8 cellular contexts compared by ENCODE assay signal in the genomic region with DNA sequence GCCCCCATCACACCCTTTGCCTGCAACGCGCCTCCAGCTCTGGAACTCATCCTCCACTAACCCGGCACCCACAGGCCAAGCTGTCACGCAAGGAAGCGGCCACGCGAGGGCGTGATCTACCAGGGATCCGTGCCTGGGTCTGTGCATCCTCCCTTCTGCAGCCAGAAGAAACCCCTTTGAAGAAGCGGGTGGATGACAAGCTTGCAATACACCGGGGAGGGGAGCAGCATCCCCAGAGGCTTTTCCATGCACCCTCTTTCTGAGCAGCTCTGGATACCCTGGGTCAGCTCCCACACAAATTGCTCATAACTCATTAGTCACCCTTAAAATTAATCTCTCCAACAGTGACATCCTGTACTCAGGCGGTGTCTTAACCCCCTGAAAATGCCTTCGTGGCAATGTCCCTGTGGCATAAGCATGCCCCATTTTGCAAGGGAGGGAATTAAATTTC. TPM values are rescaled to one million over a fixed set of nuclear protein-coding genes. Genes with fewer than 3 reads are reported as not detected.
DNase-seq lines count a peak whose midpoint lies in the region; ATAC-seq and TF ChIP-seq lines count a peak whose summit lies in the region.

No MANE protein-coding gene starts in this region.

- intact Hi-C loops in Caco-2 (cut with micrococcal nuclease; ENCODE audit: unreplicated experiment) (loop anchor here (1.0 kb wide), 1 partner anchor 375 kb away; no protein-coding TSS in a partner anchor), tibial artery (cut with DNase I; ENCODE audit: low total_unique reads) (no loop called here)

- H3K4me1 ChIP-seq in Caco-2 (no peaks in the 10 kb centered on the region), tibial artery (no peaks in the 10 kb centered on the region)

- peaks cover 12% of the 10 kb centered on the region for H3K27me3 Mint-ChIP-seq in Caco-2 (ENCODE audit: insufficient read depth, unreplicated experiment)
- H3K27me3 Mint-ChIP-seq in osteocyte (ENCODE audit: unreplicated experiment): peaks cover 14% of the 10 kb centered on the region

- DNase-seq in Caco-2: peak; percentile 74 to 79
- peak; percentile 63 for DNase-seq in RKO (ENCODE audit: low spot score)
- DNase-seq in activated T-helper 1 cell treated with Interleukin-2 at 50 U/mL for 16 hours (ENCODE audit: low read depth): peak; percentile 62
- peak; percentile 43 for DNase-seq in fibroblast of the conjunctiva (ENCODE audit: low read depth)
- no peak for DNase-seq in osteocyte (ENCODE audit: extremely low spot score, unreplicated experiment)
- peak; percentile 43 to 76 for DNase-seq in tibial artery

- H3K36me3 ChIP-seq in Caco-2 (ENCODE audit: control insufficient read depth, insufficient read depth, low read length) (no peaks in the 10 kb centered on the region), tibial artery (no peaks in the 10 kb centered on the region)

- TF ChIP-seq CTCF in Caco-2 (IDR thresholded peaks at IDR 0.05; ENCODE audit: insufficient read depth in 1 of 2, low read depth in 1 of 2, low read length in 1 of 2, severe bottlenecking in 1 of 2, unreplicated experiment in 1 of 2) (peak; percentile 71 to 74), osteocyte (IDR thresholded peaks at IDR 0.05) (peak; percentile 67), tibial artery (IDR thresholded peaks at IDR 0.05) (peak; percentile 38 to 41)

- H3K4me3 ChIP-seq in Caco-2 (ENCODE audit: low read depth, low read length) (no peak overlapping the region), tibial artery (no peak overlapping the region)

- peak; percentile 70 for ATAC-seq in HG03159 (IDR thresholded peaks at IDR 0.05; ENCODE audit: unreplicated experiment)
- no peak for ATAC-seq in HG03139 (IDR thresholded peaks at IDR 0.05; ENCODE audit: unreplicated experiment)

- H3K27ac ChIP-seq in tibial artery: no peak overlapping the region

- H3K9me3 Mint-ChIP-seq in Caco-2 (ENCODE audit: unreplicated experiment) (no peaks in the 10 kb centered on the region), osteocyte (ENCODE audit: unreplicated experiment) (no peaks in the 10 kb centered on the region)

- H3K36me3 Mint-ChIP-seq in Caco-2 (ENCODE audit: insufficient read depth, unreplicated experiment) (no peaks in the 10 kb centered on the region), osteocyte (ENCODE audit: unreplicated experiment) (no peaks in the 10 kb centered on the region)

- H3K4me1 Mint-ChIP-seq in Caco-2 (ENCODE audit: low read depth, unreplicated experiment): no peaks in the 10 kb centered on the region
- peaks cover 2% of the 10 kb centered on the region for H3K4me1 Mint-ChIP-seq in osteocyte (ENCODE audit: unreplicated experiment)

- no TSS peak for BruUV-seq in Caco-2 (replicated peaks; lab: Mats Ljungman, UMichigan)

- H3K27ac Mint-ChIP-seq in Caco-2 (ENCODE audit: unreplicated experiment): no peak overlapping the region
- no peak overlapping the region for H3K27ac Mint-ChIP-seq in osteocyte (ENCODE audit: unreplicated experiment)

- H3K9me3 ChIP-seq in Caco-2 (no peaks in the 10 kb centered on the region), tibial artery (no peaks in the 10 kb centered on the region)

- H3K4me3 Mint-ChIP-seq in Caco-2 (ENCODE audit: unreplicated experiment): no peak overlapping the region
- H3K4me3 Mint-ChIP-seq in osteocyte (ENCODE audit: unreplicated experiment): no peak overlapping the region

- no peaks in the 10 kb centered on the region for H3K27me3 ChIP-seq in Caco-2 (replicated peaks; ENCODE audit: control insufficient read depth, insufficient read depth, low read length)
- peaks cover 0 to 13% of the 10 kb centered on the region in 2 donors for H3K27me3 ChIP-seq in tibial artery

- POLR2A ChIA-PET in Caco-2 (lab: Charles Lee): no interaction called here

- CTCF ChIA-PET in Caco-2 (lab: Charles Lee): interaction anchor here (0.5 to 1.2 kb wide), 6 partner anchors 9 to 375 kb away, joined by 3 to 4 read pairs (median 4); no protein-coding TSS in a partner anchor

RNA-seq across cellular contexts. Expression of a gene that starts 47.6 kb away (rescaled TPM):
- total RNA-seq in Caco-2 (2022) (21.1 and 21.3 TPM in 2 replicates), osteocyte (20.4 and 22.1 TPM in 2 replicates)
